Comparison of ENCODE assay signal across 32 cellular contexts in genomic region chr3:112550859-112551258, GRCh38. TPM values are rescaled to one million over a fixed set of nuclear protein-coding genes. Genes with fewer than 3 reads are reported as not detected.
DNase-seq lines count a peak whose midpoint lies in the region; ATAC-seq and TF ChIP-seq lines count a peak whose summit lies in the region.
"Had no signal": no experiment of that assay in that cellular context is flagged by ENCODE, and none has a peak within 500 bp of the region (broad histone marks: within the 10 kb centered on the region; RNA-seq: fewer than 3 reads in every experiment).

No MANE protein-coding gene starts in this region.

- no peak overlapping the region for H3K27ac Mint-ChIP-seq in endodermal cell
- H3K27ac Mint-ChIP-seq: activated CD4-positive, alpha-beta memory T cell treated with anti-CD3 and anti-CD28 coated beads, Interleukin-2, amount 10 ng/mL, durations not matched to agents 7 days and 5 days; activated naive CD4-positive, alpha-beta T cell treated with anti-CD3 and anti-CD28 coated beads, Interleukin-2, amount 10 ng/mL, durations not matched to agents 7 days and 5 days; nephron progenitor cell; stimulated activated effector memory CD8-positive, alpha-beta T cell treated with anti-CD3 and anti-CD28 coated beads, Interleukin-12 subunit alpha, Interleukin-12 subunit beta, amount 100 ng/mL, for 72 hours; T-helper 1 cell treated with Interleukin-12 subunit alpha and Interleukin-12 subunit beta and Interleukin-4 antibody, amounts not matched to agents 30 μg/mL and 1 μg/mL, for 36 hours had no signal

- H3K4me3 ChIP-seq in OCI-LY3 (ENCODE audit: low read length) (no peak overlapping the region), endodermal cell (ENCODE audit: low read length) (no peak overlapping the region), PC-9 (no peak overlapping the region)
- H3K4me3 ChIP-seq: body of pancreas, gastroesophageal sphincter had no signal

- H3K4me2 ChIP-seq in OCI-LY3 (ENCODE audit: low read length) (no peak overlapping the region), PC-9 (no peak overlapping the region)

- no peaks in the 10 kb centered on the region; the same call in 1 of the 2 replicates for H3F3A ChIP-seq in PC-9 (ENCODE audit: insufficient read depth, low read depth)

- no peaks in the 10 kb centered on the region for H3K9me3 ChIP-seq in OCI-LY3 (ENCODE audit: insufficient read depth, low read length)
- H3K9me3 ChIP-seq in endodermal cell (ENCODE audit: control insufficient read depth, low read length), result peaks cover 24% of the 10 kb centered on the region
- H3K9me3 ChIP-seq in PC-9 (ENCODE audit: insufficient read depth, low read depth), result no peaks in the 10 kb centered on the region
- H3K9me3 ChIP-seq: body of pancreas, gastroesophageal sphincter had no signal

- no peak overlapping the region for H3K4me3 Mint-ChIP-seq in endodermal cell
- H3K4me3 Mint-ChIP-seq: activated CD4-positive, alpha-beta memory T cell treated with anti-CD3 and anti-CD28 coated beads, Interleukin-2, amount 10 ng/mL, durations not matched to agents 7 days and 5 days; activated naive CD4-positive, alpha-beta T cell treated with anti-CD3 and anti-CD28 coated beads, Interleukin-2, amount 10 ng/mL, durations not matched to agents 7 days and 5 days; nephron progenitor cell; stimulated activated effector memory CD8-positive, alpha-beta T cell treated with anti-CD3 and anti-CD28 coated beads, Interleukin-12 subunit alpha, Interleukin-12 subunit beta, amount 100 ng/mL, for 72 hours; T-helper 1 cell treated with Interleukin-12 subunit alpha and Interleukin-12 subunit beta and Interleukin-4 antibody, amounts not matched to agents 30 μg/mL and 1 μg/mL, for 36 hours had no signal

- H3K27ac ChIP-seq in OCI-LY3 (ENCODE audit: low read length), result no peak overlapping the region
- H3K27ac ChIP-seq in endodermal cell (ENCODE audit: low read depth, low read length), result no peak overlapping the region
- H3K27ac ChIP-seq in PC-9, result no peak overlapping the region
- H3K27ac ChIP-seq: 22Rv1, body of pancreas, gastroesophageal sphincter had no signal

- no peaks in the 10 kb centered on the region for H3K27me3 Mint-ChIP-seq in endodermal cell (ENCODE audit: insufficient read depth)
- H3K27me3 Mint-ChIP-seq: activated CD4-positive, alpha-beta memory T cell treated with anti-CD3 and anti-CD28 coated beads, Interleukin-2, amount 10 ng/mL, durations not matched to agents 7 days and 5 days; activated naive CD4-positive, alpha-beta T cell treated with anti-CD3 and anti-CD28 coated beads, Interleukin-2, amount 10 ng/mL, durations not matched to agents 7 days and 5 days had no signal

- intact Hi-C loops in PC-9 (cut with micrococcal nuclease; ENCODE audit: unreplicated experiment), result no loop called here

- H3K27me3 ChIP-seq in OCI-LY3 (ENCODE audit: low read depth, low read length), result no peaks in the 10 kb centered on the region
- no peaks in the 10 kb centered on the region for H3K27me3 ChIP-seq in endodermal cell (ENCODE audit: control insufficient read depth, insufficient read depth, low read length, poor library complexity, severe bottlenecking)
- no peaks in the 10 kb centered on the region for H3K27me3 ChIP-seq in PC-9 (ENCODE audit: insufficient read depth, low read depth)
- H3K27me3 ChIP-seq: body of pancreas, gastroesophageal sphincter had no signal

- H4K20me1 ChIP-seq in OCI-LY3 (ENCODE audit: insufficient read depth, low read length) (no peaks in the 10 kb centered on the region), PC-9 (ENCODE audit: insufficient read depth) (peaks cover 6% of the 10 kb centered on the region; the same call in 1 of the 2 replicates)

- H3K9me2 ChIP-seq in PC-9 (ENCODE audit: insufficient read depth), result no peaks in the 10 kb centered on the region

- peaks cover 56% of the 10 kb centered on the region for H3K36me3 Mint-ChIP-seq in endodermal cell (ENCODE audit: low read depth)

- H3K79me2 ChIP-seq in OCI-LY3 (ENCODE audit: low read length) (peaks cover 25% of the 10 kb centered on the region), PC-9 (ENCODE audit: low read depth) (peaks cover 33% of the 10 kb centered on the region)

- no peaks in the 10 kb centered on the region for H3K4me1 Mint-ChIP-seq in endodermal cell
- H3K4me1 Mint-ChIP-seq: nephron progenitor cell had no signal

- peaks cover 46% of the 10 kb centered on the region for H3K36me3 ChIP-seq in OCI-LY3 (replicated peaks; ENCODE audit: low read depth, low read length)
- H3K36me3 ChIP-seq in endodermal cell (ENCODE audit: control insufficient read depth, insufficient read depth, low read length), result peaks cover 31% of the 10 kb centered on the region
- peaks cover 15% of the 10 kb centered on the region; the same call in 1 of the 2 replicates for H3K36me3 ChIP-seq in PC-9 (ENCODE audit: low read depth)

- DNase-seq in DMS 273 (lab: John Stamatoyannopoulos, UW; ENCODE audit: unreplicated experiment) (peak; percentile 7), DMS 273 treated with DMSO at 0.1 percent for 48 hours (lab: John Stamatoyannopoulos, UW) (no peak), endodermal cell (no peak), NCI-H510A treated with DMSO at 0.1 percent for 48 hours (lab: John Stamatoyannopoulos, UW) (no peak), SKM-1 (lab: John Stamatoyannopoulos, UW; ENCODE audit: unreplicated experiment) (no peak), PC-9 (no peak)
- DNase-seq: activated CD4-positive, alpha-beta memory T cell treated with anti-CD3 and anti-CD28 coated beads, Interleukin-2, amount 10 ng/mL, durations not matched to agents 7 days and 5 days; activated CD4-positive, alpha-beta T cell treated with anti-CD3 and anti-CD28 coated beads for 1 hour; activated CD8-positive, alpha-beta memory T cell treated with anti-CD3 and anti-CD28 coated beads, Interleukin-2, amount 50 U/mL, for 48 hours; activated naive CD4-positive, alpha-beta T cell treated with anti-CD3 and anti-CD28 coated beads, Interleukin-2, amount 10 ng/mL, durations not matched to agents 7 days and 5 days; body of pancreas; C1 segment of cervical spinal cord; COR-L47; DMS79; GDM1; NCI-H1092 treated with DMSO at 0.1 percent for 48 hours; NCI-H1694 treated with DMSO at 0.1 percent for 48 hours; nephron progenitor cell; substantia nigra; trophoblast cell had no signal

- H3K9ac ChIP-seq in OCI-LY3 (ENCODE audit: low read length) (no peak overlapping the region), endodermal cell (ENCODE audit: extremely low read depth, low read length, poor library complexity, severe bottlenecking) (no peak overlapping the region)

- BruUV-seq in PC-9 (replicated peaks; lab: Mats Ljungman, UMichigan), result no TSS peak

- H2AFZ ChIP-seq in OCI-LY3 (ENCODE audit: low read depth, low read length) (no peak overlapping the region), PC-9 (no peak overlapping the region)

- H3K4me1 ChIP-seq in OCI-LY3 (ENCODE audit: low read length) (peaks cover 4% of the 10 kb centered on the region), endodermal cell (ENCODE audit: control insufficient read depth, insufficient read depth, low read length) (no peaks in the 10 kb centered on the region), PC-9 (replicated peaks; ENCODE audit: insufficient read depth) (no peaks in the 10 kb centered on the region)

- ATAC-seq in GM19328 (IDR thresholded peaks at IDR 0.05; ENCODE audit: unreplicated experiment), result no peak
- ATAC-seq: body of pancreas; gastroesophageal sphincter; HCT116; stimulated activated effector memory CD8-positive, alpha-beta T cell treated with anti-CD3 and anti-CD28 coated beads, Interleukin-12 subunit alpha, Interleukin-12 subunit beta, amount 100 ng/mL, for 72 hours had no signal

- CTCF ChIA-PET in PC-9 (lab: Charles Lee), result interaction anchor here (0.6 kb wide), 1 partner anchor 230 kb away, joined by 3 read pairs; no protein-coding TSS in a partner anchor

- 83 to 88% methylated on average over 1 of the region's 1 CpG for WGBS in endodermal cell (ENCODE audit: insufficient coverage in 1 of 2, insufficient read length in 1 of 2), 2 experiments

- TF ChIP-seq CTCF in OCI-LY3 (IDR thresholded peaks at IDR 0.05; ENCODE audit: low read depth, low read length) (0 out of 2 replicates have a peak, but pooled peaks have one; percentile 8), endodermal cell (conservative IDR thresholded peaks at IDR 0.05) (peak; percentile 57), PC-9 (conservative IDR thresholded peaks at IDR 0.05) (no peak)

- H3K9me3 Mint-ChIP-seq in endodermal cell, result peaks cover 13% of the 10 kb centered on the region
- H3K9me3 Mint-ChIP-seq: stimulated activated effector memory CD8-positive, alpha-beta T cell treated with anti-CD3 and anti-CD28 coated beads, Interleukin-12 subunit alpha, Interleukin-12 subunit beta, amount 100 ng/mL, for 72 hours had no signal

- POLR2A ChIA-PET in PC-9 (lab: Charles Lee; ENCODE audit: unreplicated experiment), result no interaction called here

RNA-seq across cellular contexts. Expression of gene ATG3, which starts 10.9 kb away (rescaled TPM):
- 10 to 100 TPM; 36.3 to 42.1 TPM for total RNA-seq in endodermal cell
- 41.5 TPM for polyA plus RNA-seq in endodermal cell (2013, experiment 1 of 2)
- polyA plus RNA-seq in endodermal cell (2013, experiment 2 of 2), result 41.5 TPM
- total RNA-seq in PC-9 (2021), result 66.8 and 68.9 TPM in 2 replicates

RNA-seq across cellular contexts. Expression of gene SLC35A5, which starts 11.0 kb away (rescaled TPM):
- total RNA-seq in endodermal cell (10 to 100 TPM; 39.9 to 43.2 TPM), PC-9 (2021) (24.2 and 35.7 TPM in 2 replicates)
- 60.8 TPM for polyA plus RNA-seq in endodermal cell (2013, experiment 1 of 2)
- 47.9 TPM for polyA plus RNA-seq in endodermal cell (2013, experiment 2 of 2)

RNA-seq across cellular contexts. Expression of gene BTLA, which starts 51.6 kb away (rescaled TPM):
- total RNA-seq in endodermal cell (not detected), PC-9 (2021) (not detected in 2 replicates)
- polyA plus RNA-seq in endodermal cell (2013, experiment 1 of 2), result not detected
- polyA plus RNA-seq in endodermal cell (2013, experiment 2 of 2), result not detected
- total RNA-seq: body of pancreas, endothelial cell of umbilical vein, M059J, NCI-H460, osteocyte had no signal
- polyA plus RNA-seq: endothelial cell of umbilical vein, fibroblast of lung had no signal
